In genomic region chr1:212097360-212097759, GRCh38 we compare ENCODE assay signal across 34 cellular contexts.
"Had no signal": no experiment of that assay in that cellular context is flagged by ENCODE, and none has a peak within 500 bp of the region (broad histone marks: within the 10 kb centered on the region; RNA-seq: fewer than 3 reads in every experiment).

No MANE protein-coding gene starts in this region.

- DNase-seq: activated CD4-positive, alpha-beta T cell treated with anti-CD3 and anti-CD28 coated beads for 1 hour; activated CD4-positive, alpha-beta T cell treated with anti-CD3 and anti-CD28 coated beads for 4 hours; activated CD4-positive, alpha-beta T cell treated with anti-CD3 and anti-CD28 coated beads, Interleukin-2, amount 10 ng/mL, durations not matched to agents 7 days and 5 days; activated CD4-positive, alpha-beta T cell treated with anti-CD3 and anti-CD28 coated beads, Interleukin-2, amount 50 U/mL, for 4 hours; activated CD8-positive, alpha-beta memory T cell treated with anti-CD3 and anti-CD28 coated beads, Interleukin-2, amount 10 ng/mL, durations not matched to agents 7 days and 5 days; activated CD8-positive, alpha-beta memory T cell treated with anti-CD3 and anti-CD28 coated beads, Interleukin-2, amount 50 U/mL, for 4 hours; activated CD8-positive, alpha-beta T cell treated with anti-CD3 and anti-CD28 coated beads, Interleukin-2, amount 10 ng/mL, durations not matched to agents 7 days and 5 days; activated effector memory CD4-positive, alpha-beta T cell treated with Interleukin-2 at 50 U/mL for 16 hours; activated gamma-delta T cell treated with Interleukin-2 at 50 U/mL for 16 hours; activated naive CD4-positive, alpha-beta T cell treated with anti-CD3 and anti-CD28 coated beads, Interleukin-2, amount 50 U/mL, for 16 hours; activated naive CD4-positive, alpha-beta T cell treated with Interleukin-2 at 50 U/mL for 16 hours; activated T-cell treated with anti-CD3 and anti-CD28 coated beads, Interleukin-2, amount 50 U/mL, for 1 hour; activated T-cell treated with anti-CD3 and anti-CD28 coated beads, Interleukin-2, amount 50 U/mL, for 48 hours; amniotic stem cell; anterior cingulate cortex; brain microvascular endothelial cell; cortex of kidney; dermis blood vessel endothelial cell; effector CD8-positive, alpha-beta T cell; foreskin fibroblast; head of caudate nucleus; SW 1271; T-cell; T1000 had no signal

- H3K27ac ChIP-seq: brain microvascular endothelial cell, epithelial cell of prostate had no signal

- H3K27me3 Mint-ChIP-seq: activated CD4-positive, alpha-beta T cell treated with anti-CD3 and anti-CD28 coated beads, Interleukin-2, amount 10 ng/mL, durations not matched to agents 7 days and 5 days; activated CD8-positive, alpha-beta memory T cell treated with anti-CD3 and anti-CD28 coated beads, Interleukin-2, amount 10 ng/mL, durations not matched to agents 7 days and 5 days; activated naive CD8-positive, alpha-beta T cell; central memory CD8-positive, alpha-beta T cell; T-cell had no signal

- H3K27ac Mint-ChIP-seq: activated CD4-positive, alpha-beta T cell treated with anti-CD3 and anti-CD28 coated beads, Interleukin-2, amount 10 ng/mL, durations not matched to agents 7 days and 5 days; activated CD8-positive, alpha-beta memory T cell treated with anti-CD3 and anti-CD28 coated beads, Interleukin-2, amount 10 ng/mL, durations not matched to agents 7 days and 5 days; activated naive CD8-positive, alpha-beta T cell; T-cell; T-helper 2 cell treated with Interferon-gamma antibody and Interleukin-4, amounts not matched to agents 5 μg/mL and 100 μg/mL, for 36 hours had no signal

- H3K4me3 Mint-ChIP-seq: activated CD4-positive, alpha-beta T cell treated with anti-CD3 and anti-CD28 coated beads, Interleukin-2, amount 10 ng/mL, durations not matched to agents 7 days and 5 days; activated CD8-positive, alpha-beta memory T cell treated with anti-CD3 and anti-CD28 coated beads, Interleukin-2, amount 10 ng/mL, durations not matched to agents 7 days and 5 days; activated CD8-positive, alpha-beta T cell treated with anti-CD3 and anti-CD28 coated beads, Interleukin-2, amount 10 ng/mL, durations not matched to agents 7 days and 5 days; activated naive CD8-positive, alpha-beta T cell; central memory CD8-positive, alpha-beta T cell; T-cell; T-helper 1 cell treated with Interleukin-12 subunit alpha and Interleukin-12 subunit beta and Interleukin-4 antibody, amounts not matched to agents 30 μg/mL and 1 μg/mL, for 36 hours; T-helper 2 cell treated with Interferon-gamma antibody and Interleukin-4, amounts not matched to agents 5 μg/mL and 100 μg/mL, for 36 hours had no signal

- H3K27me3 ChIP-seq: brain microvascular endothelial cell had no signal

- FAIRE-seq: astrocyte, bronchial epithelial cell, endometrium, endothelial cell of umbilical vein, frontal cortex had no signal

- ATAC-seq: activated CD8-positive, alpha-beta memory T cell treated with anti-CD3 and anti-CD28 coated beads, Interleukin-2, amount 10 ng/mL, durations not matched to agents 7 days and 5 days; activated CD8-positive, alpha-beta T cell treated with anti-CD3 and anti-CD28 coated beads, Interleukin-2, amount 10 ng/mL, durations not matched to agents 7 days and 5 days; T-cell had no signal

- H3K36me3 ChIP-seq: brain microvascular endothelial cell had no signal
